ENCODE assay signal across 13 cellular contexts in genomic region chr17:48645639-48646182, GRCh38. TPM values are rescaled to one million over a fixed set of nuclear protein-coding genes. Genes with fewer than 3 reads are reported as not detected.
A peak's percentile ranks its signal among the peaks of the same experiment; 100 is the strongest.
DNase-seq lines count a peak whose midpoint lies in the region; ATAC-seq and TF ChIP-seq lines count a peak whose summit lies in the region.
"Had no signal": no experiment of that assay in that cellular context is flagged by ENCODE, and none has a peak within 500 bp of the region (broad histone marks: within the 10 kb centered on the region; RNA-seq: fewer than 3 reads in every experiment).

No MANE protein-coding gene starts in this region.

- H3K4me1 Mint-ChIP-seq in CD4-positive, alpha-beta memory T cell, result peaks cover 8 to 37% (median 19%) of the 10 kb centered on the region in 4 donors
- H3K4me1 Mint-ChIP-seq in H9, result peaks cover 14 to 21% of the 10 kb centered on the region in 2 experiments
- H3K4me1 Mint-ChIP-seq in natural killer cell, result peaks cover 16 to 36% of the 10 kb centered on the region in 2 donors

- peak overlapping the region; percentile 9 to 90 (median 58) for H3K4me3 Mint-ChIP-seq in CD4-positive, alpha-beta memory T cell
- peak overlapping the region in 1 of 2 experiments; percentile 78; a peak in 2 of 5 replicates for H3K4me3 Mint-ChIP-seq in H9
- H3K4me3 Mint-ChIP-seq in natural killer cell, result peak overlapping the region; percentile 87

- no peaks in the 10 kb centered on the region for H3K9me3 ChIP-seq in CD4-positive, alpha-beta memory T cell (ENCODE audit: control insufficient read depth in 1 of 2, low read length in 2 of 2)
- H3K9me3 ChIP-seq in H9 (ENCODE audit: control insufficient read depth, low read depth, low read length), result no peaks in the 10 kb centered on the region
- H3K9me3 ChIP-seq in heart right ventricle, result no peaks in the 10 kb centered on the region

- H3K4ac ChIP-seq in H9 (ENCODE audit: low read depth, low read length), result no peak overlapping the region

- H2BK20ac ChIP-seq in H9 (ENCODE audit: low read depth, low read length, poor library complexity, severe bottlenecking), result no peak overlapping the region

- no peak overlapping the region for H3K23ac ChIP-seq in H9 (ENCODE audit: insufficient read length, low read depth, low read length)

- no peak overlapping the region for H3K27ac Mint-ChIP-seq in CD4-positive, alpha-beta memory T cell
- H3K27ac Mint-ChIP-seq in H9, result no peak overlapping the region
- H3K27ac Mint-ChIP-seq in natural killer cell, result peak overlapping the region in 1 of 2 donors; percentile 73

- H3T11ph ChIP-seq in H9 (ENCODE audit: low read length), result no peak overlapping the region

- no peak overlapping the region for H4K8ac ChIP-seq in H9 (replicated peaks; ENCODE audit: insufficient read length, low read depth, low read length)

- H3K14ac ChIP-seq in H9 (ENCODE audit: insufficient read depth, low read length), result no peak overlapping the region

- H2AK5ac ChIP-seq in H9 (ENCODE audit: insufficient read length, low read length), result no peak overlapping the region

- no peak for DNase-seq in CD4-positive, alpha-beta memory T cell
- DNase-seq in H9 (no peak), astrocyte of the spinal cord (ENCODE audit: low read depth, low spot score) (no peak), natural killer cell (no peak), heart right ventricle (no peak), iPS-NIHi7 (ENCODE audit: extremely low spot score) (no peak)
- DNase-seq: amygdala, head of caudate nucleus, midbrain, NCI-H446 had no signal

- no peak overlapping the region for H2BK15ac ChIP-seq in H9 (ENCODE audit: low read depth, low read length)

- POLR2A ChIA-PET in CD4-positive, alpha-beta memory T cell (lab: Charles Lee; ENCODE audit: partially characterized antibody), result no interaction called here

- H4K20me1 ChIP-seq in H9 (ENCODE audit: control insufficient read depth, insufficient read depth, insufficient read length), result no peaks in the 10 kb centered on the region

- in situ Hi-C loops in astrocyte of the spinal cord (cut with HindIII; ENCODE audit: low sequenced_read_pairs), result no loop called here

- H2BK120ac ChIP-seq in H9 (ENCODE audit: low read depth, low read length, poor library complexity, severe bottlenecking), result no peak overlapping the region

- H3K4me3 ChIP-seq in CD4-positive, alpha-beta memory T cell (ENCODE audit: low read length in 2 of 2), result peak overlapping the region in 1 of 2 donors; percentile 59
- H3K4me3 ChIP-seq in astrocyte of the spinal cord (ENCODE audit: low read depth, low read length) (peak overlapping the region; percentile 48), heart right ventricle (no peak overlapping the region)

- H3K79me2 ChIP-seq in H9 (ENCODE audit: insufficient read depth, low read length), result no peaks in the 10 kb centered on the region

- no peak overlapping the region for H4K5ac ChIP-seq in H9 (ENCODE audit: insufficient read length, low read depth, low read length)

- no peak for ATAC-seq in natural killer cell
- ATAC-seq in HG03460 (IDR thresholded peaks at IDR 0.05; ENCODE audit: unreplicated experiment), result no peak
- no peak for ATAC-seq in heart right ventricle
- ATAC-seq in HG03196 (IDR thresholded peaks at IDR 0.05; ENCODE audit: unreplicated experiment), result no peak

- H3K27ac ChIP-seq in CD4-positive, alpha-beta memory T cell (ENCODE audit: low read depth, low read length), result no peak overlapping the region
- H3K27ac ChIP-seq in H9 (ENCODE audit: insufficient read length, low read depth, low read length) (no peak overlapping the region), heart right ventricle (no peak overlapping the region)

- CTCF ChIA-PET in CD4-positive, alpha-beta memory T cell (lab: Charles Lee; ENCODE audit: partially characterized antibody), result interaction anchor here (1.8 kb wide), 1 partner anchor 9 kb away, joined by 5 read pairs; no protein-coding TSS in a partner anchor

- H2BK5ac ChIP-seq in H9 (ENCODE audit: insufficient read length, low read length), result no peak overlapping the region

- TF ChIP-seq CTCF in H9 (conservative IDR thresholded peaks at IDR 0.05) (no peak), astrocyte of the spinal cord (IDR thresholded peaks at IDR 0.05; ENCODE audit: low read depth, low read length) (no peak), natural killer cell (IDR thresholded peaks at IDR 0.05) (no peak), heart right ventricle (IDR thresholded peaks at IDR 0.05) (no peak)

- peak overlapping the region; percentile 51 for H3K4me2 ChIP-seq in H9 (ENCODE audit: insufficient read depth, insufficient read length, low read length)

- no peak overlapping the region for H3K18ac ChIP-seq in H9 (ENCODE audit: insufficient read length, low read depth, low read length)

- peaks cover 14% of the 10 kb centered on the region for H3K4me1 ChIP-seq in CD4-positive, alpha-beta memory T cell (ENCODE audit: insufficient read depth, low read length)
- no peaks in the 10 kb centered on the region for H3K4me1 ChIP-seq in H9 (ENCODE audit: insufficient read depth, low read length)
- H3K4me1 ChIP-seq in heart right ventricle, result peaks cover 0 to 20% (median 4%) of the 10 kb centered on the region in 9 donors

- peaks cover 55 to 57% of the 10 kb centered on the region in 2 donors for H3K27me3 Mint-ChIP-seq in CD4-positive, alpha-beta memory T cell
- peaks cover 100% of the 10 kb centered on the region for H3K27me3 Mint-ChIP-seq in H9 (ENCODE audit: low read depth)
- H3K27me3 Mint-ChIP-seq in natural killer cell (ENCODE audit: low read depth in 2 of 2), result peaks cover 52 to 69% of the 10 kb centered on the region in 2 donors

- H2AFZ ChIP-seq in H9 (ENCODE audit: low read length), result no peak overlapping the region

- no peak overlapping the region for H4K91ac ChIP-seq in H9 (ENCODE audit: insufficient read length, low read depth, low read length)

- no peaks in the 10 kb centered on the region for H3K79me1 ChIP-seq in H9 (ENCODE audit: insufficient read depth, low read depth, low read length, poor library complexity, severe bottlenecking)

- H3K36me3 ChIP-seq in CD4-positive, alpha-beta memory T cell (ENCODE audit: insufficient read depth, low read length), result no peaks in the 10 kb centered on the region
- H3K36me3 ChIP-seq in heart right ventricle, result no peaks in the 10 kb centered on the region

- H3K56ac ChIP-seq in H9 (ENCODE audit: insufficient read length, low read depth, low read length), result no peak overlapping the region

- intact Hi-C loops in CD4-positive, alpha-beta memory T cell (cut with micrococcal nuclease), result no loop called here
- intact Hi-C loops in natural killer cell (cut with micrococcal nuclease) (no loop called here), heart right ventricle (cut with DNase I) (no loop called here)

- H3K27me3 ChIP-seq in CD4-positive, alpha-beta memory T cell (ENCODE audit: insufficient read depth, low read length), result peaks cover 39% of the 10 kb centered on the region
- H3K27me3 ChIP-seq in H9 (ENCODE audit: insufficient read depth, low read length), result peaks cover 86% of the 10 kb centered on the region
- peaks cover 39 to 100% (median 99%) of the 10 kb centered on the region in 7 donors for H3K27me3 ChIP-seq in heart right ventricle

- H2BK12ac ChIP-seq in H9 (ENCODE audit: insufficient read length, low read depth, low read length), result no peak overlapping the region

- no peak overlapping the region for H3K9ac ChIP-seq in H9 (ENCODE audit: extremely low read depth, insufficient read length, low read length)

- no peaks in the 10 kb centered on the region for H3K36me3 Mint-ChIP-seq in CD4-positive, alpha-beta memory T cell
- H3K36me3 Mint-ChIP-seq in H9 (ENCODE audit: insufficient read depth in 1 of 3, low read depth in 3 of 3), result no peaks in the 10 kb centered on the region; a peak in 1 of 7 replicates
- peaks cover 6% of the 10 kb centered on the region for H3K36me3 Mint-ChIP-seq in natural killer cell

- WGBS in H9 (ENCODE audit: extremely low coverage, insufficient read length, low lambda C conversion rate), result no CpG with 5 or more reads among the region's 14 CpGs
- 12 to 19% methylated on average over 14 of the region's 14 CpGs for WGBS in heart right ventricle, 2 donors

- no peaks in the 10 kb centered on the region for H3K9me3 Mint-ChIP-seq in CD4-positive, alpha-beta memory T cell
- H3K9me3 Mint-ChIP-seq in H9 (peaks cover 3 to 13% of the 10 kb centered on the region in 2 experiments; a peak in 3 of 5 replicates), natural killer cell (no peaks in the 10 kb centered on the region)

- H3K23me2 ChIP-seq in H9 (ENCODE audit: insufficient read length, low read depth, low read length, poor library complexity, severe bottlenecking), result peaks cover 8% of the 10 kb centered on the region

RNA-seq across cellular contexts. Expression of gene HOXB9, which starts 19.6 kb away (rescaled TPM):
- total RNA-seq in CD4-positive, alpha-beta memory T cell, result not detected
- polyA plus RNA-seq in CD4-positive, alpha-beta memory T cell, result not detected
- total RNA-seq in H9 (2021) (not detected in 2 replicates), natural killer cell (1 to 10 TPM in 1 of 3 donors, under 1 TPM in 2; 0.12 to 1.0 (median 0.18) TPM), heart right ventricle (not detected)
- not detected for polyA plus RNA-seq in heart right ventricle
- total RNA-seq: skeletal muscle tissue had no signal

RNA-seq across cellular contexts. Expression of gene HOXB8, which starts 30.6 kb away (rescaled TPM):
- not detected for total RNA-seq in CD4-positive, alpha-beta memory T cell
- polyA plus RNA-seq in CD4-positive, alpha-beta memory T cell, result not detected
- total RNA-seq in H9 (2021), result not detected in 2 replicates
- not detected for total RNA-seq in natural killer cell
- total RNA-seq in heart right ventricle, result under 1 TPM in 1 of 10 donors, not detected in 9; 0.55 TPM
- polyA plus RNA-seq in heart right ventricle, result not detected
- total RNA-seq: skeletal muscle tissue had no signal

RNA-seq across cellular contexts. Expression of gene HOXB7, which starts 34.9 kb away (rescaled TPM):
- total RNA-seq in CD4-positive, alpha-beta memory T cell, result under 1 TPM in 1 of 2 experiments, not detected in 1; 0.25 TPM
- polyA plus RNA-seq in CD4-positive, alpha-beta memory T cell, result 1 to 10 TPM in 1 of 2 donors, under 1 TPM in 1; 0.23 to 1.3 TPM
- not detected in 2 replicates for total RNA-seq in H9 (2021)
- total RNA-seq in natural killer cell, result 1 to 10 TPM in 1 of 3 donors, under 1 TPM in 2; 0.45 to 1.4 (median 0.97) TPM
- total RNA-seq in heart right ventricle, result under 1 TPM in 4 of 10 donors, not detected in 6; 0.25 to 0.62 (median 0.45) TPM
- under 1 TPM; 0.13 to 0.29 TPM for polyA plus RNA-seq in heart right ventricle

RNA-seq across cellular contexts. Expression of gene HOXB6, which starts 40.9 kb away (rescaled TPM):
- under 1 TPM in 1 of 2 experiments, not detected in 1; 0.38 TPM for total RNA-seq in CD4-positive, alpha-beta memory T cell
- polyA plus RNA-seq in CD4-positive, alpha-beta memory T cell, result not detected
- total RNA-seq in H9 (2021) (not detected in 2 replicates), natural killer cell (not detected), heart right ventricle (1 to 10 TPM in 1 of 10 donors, under 1 TPM in 7, not detected in 2; 0.14 to 1.2 (median 0.33) TPM)
- polyA plus RNA-seq in heart right ventricle, result under 1 TPM; 0.88 to 0.96 TPM
- total RNA-seq: skeletal muscle tissue had no signal

RNA-seq across cellular contexts. Expression of gene HOXB5, which starts 52.1 kb away (rescaled TPM):
- total RNA-seq in CD4-positive, alpha-beta memory T cell, result not detected
- polyA plus RNA-seq in CD4-positive, alpha-beta memory T cell, result not detected
- total RNA-seq in H9 (2021) (not detected in 2 replicates), natural killer cell (not detected), heart right ventricle (under 1 TPM in 1 of 10 donors, not detected in 9; 0.18 TPM)
- polyA plus RNA-seq in heart right ventricle, result under 1 TPM; 0.06 to 0.15 TPM
- total RNA-seq: skeletal muscle tissue had no signal
